Comparison of ENCODE assay signal across 7 cellular contexts in genomic region chr22:49825944-49826602, GRCh38. TPM values are rescaled to one million over a fixed set of nuclear protein-coding genes. Genes with fewer than 3 reads are reported as not detected.
DNase-seq lines count a peak whose midpoint lies in the region; ATAC-seq and TF ChIP-seq lines count a peak whose summit lies in the region.

No MANE protein-coding gene starts in this region.

- ATAC-seq in activated CD8-positive, alpha-beta T cell treated with anti-CD3 and anti-CD28 coated beads, Interleukin-2, amount 10 ng/mL, durations not matched to agents 7 days and 5 days, result peak; percentile 69
- no peak for ATAC-seq in upper lobe of right lung
- ATAC-seq in GM21381 (IDR thresholded peaks at IDR 0.05; ENCODE audit: unreplicated experiment), result no peak

- DNase-seq in Karpas-422 (peak; percentile 71), epithelial cell of esophagus (ENCODE audit: low read depth) (peak; percentile 63), osteoblast (ENCODE audit: insufficient read length, low spot score, missing footprints) (peak; percentile 82), upper lobe of right lung (no peak), hippocampal formation (lab: John Stamatoyannopoulos, UW) (no peak)
- peak; percentile 78 for DNase-seq in activated CD8-positive, alpha-beta T cell treated with anti-CD3 and anti-CD28 coated beads, Interleukin-2, amount 10 ng/mL, durations not matched to agents 7 days and 5 days

- TF ChIP-seq CTCF in epithelial cell of esophagus (IDR thresholded peaks at IDR 0.05; ENCODE audit: insufficient read depth, low read depth, low read length, missing control alignments) (no peak), osteoblast (IDR thresholded peaks at IDR 0.05; ENCODE audit: extremely low read depth, low read depth, low read length) (no peak), upper lobe of right lung (IDR thresholded peaks at IDR 0.05) (no peak)

- no peaks in the 10 kb centered on the region for H3K9me2 ChIP-seq in Karpas-422 (replicated peaks; ENCODE audit: insufficient read depth, low read length)

- H2AFZ ChIP-seq in Karpas-422 (ENCODE audit: low read length) (no peak overlapping the region), osteoblast (ENCODE audit: low read length) (no peak overlapping the region)

- POLR2A ChIA-PET in activated CD8-positive, alpha-beta T cell treated with anti-CD3 and anti-CD28 coated beads, Interleukin-2, amount 10 ng/mL, durations not matched to agents 7 days and 5 days (lab: Charles Lee), result interaction anchor here (0.5 to 5.4 kb wide), 18 partner anchors 10 to 280 kb away, joined by 3 to 50 read pairs (median 4); partner anchors contain the start of genes ALG12 and CRELD2

- H3K27ac ChIP-seq in Karpas-422 (ENCODE audit: low read length) (no peak overlapping the region; the same call in 1 of the 2 replicates), osteoblast (ENCODE audit: low read depth, low read length) (peak overlapping the region; percentile 92), upper lobe of right lung (peak overlapping the region; percentile 88)

- H3K27me3 ChIP-seq in Karpas-422 (ENCODE audit: low read length) (no peaks in the 10 kb centered on the region), osteoblast (ENCODE audit: insufficient read depth, low read length) (no peaks in the 10 kb centered on the region), upper lobe of right lung (no peaks in the 10 kb centered on the region)

- H3K79me2 ChIP-seq in Karpas-422 (ENCODE audit: low read length) (peaks cover 61% of the 10 kb centered on the region), osteoblast (ENCODE audit: insufficient read depth, low read length) (peaks cover 59% of the 10 kb centered on the region)

- H3K27ac Mint-ChIP-seq in activated CD8-positive, alpha-beta T cell treated with anti-CD3 and anti-CD28 coated beads, Interleukin-2, amount 10 ng/mL, durations not matched to agents 7 days and 5 days, result peak overlapping the region; percentile 97

- H4K20me1 ChIP-seq in Karpas-422 (ENCODE audit: insufficient read depth, low read depth, low read length) (peaks cover 45% of the 10 kb centered on the region), osteoblast (ENCODE audit: insufficient read depth, low read length) (peaks cover 52% of the 10 kb centered on the region)

- peaks cover 35% of the 10 kb centered on the region for H3K4me1 ChIP-seq in Karpas-422 (ENCODE audit: low read length)
- H3K4me1 ChIP-seq in osteoblast (ENCODE audit: insufficient read depth, low read length), result peaks cover 17% of the 10 kb centered on the region
- peaks cover 30% of the 10 kb centered on the region for H3K4me1 ChIP-seq in upper lobe of right lung

- H3K4me2 ChIP-seq in Karpas-422 (ENCODE audit: low read depth, low read length, poor library complexity, severe bottlenecking) (peak overlapping the region; percentile 91), osteoblast (ENCODE audit: insufficient read depth, low read length) (peak overlapping the region; percentile 97)

- peaks cover 41% of the 10 kb centered on the region for H3K36me3 Mint-ChIP-seq in activated CD8-positive, alpha-beta T cell treated with anti-CD3 and anti-CD28 coated beads, Interleukin-2, amount 10 ng/mL, durations not matched to agents 7 days and 5 days (ENCODE audit: low read depth)

- no peaks in the 10 kb centered on the region for H3K9me3 Mint-ChIP-seq in activated CD8-positive, alpha-beta T cell treated with anti-CD3 and anti-CD28 coated beads, Interleukin-2, amount 10 ng/mL, durations not matched to agents 7 days and 5 days (ENCODE audit: insufficient read depth)

- no peaks in the 10 kb centered on the region for H3K27me3 Mint-ChIP-seq in activated CD8-positive, alpha-beta T cell treated with anti-CD3 and anti-CD28 coated beads, Interleukin-2, amount 10 ng/mL, durations not matched to agents 7 days and 5 days (ENCODE audit: low read depth)

- peaks cover 25% of the 10 kb centered on the region; the same call in 1 of the 2 replicates for H3K36me3 ChIP-seq in Karpas-422 (ENCODE audit: insufficient read depth, low read length)
- H3K36me3 ChIP-seq in osteoblast (ENCODE audit: insufficient read depth, low read length), result peaks cover 27% of the 10 kb centered on the region
- peaks cover 29% of the 10 kb centered on the region for H3K36me3 ChIP-seq in upper lobe of right lung

- peak overlapping the region; percentile 93 for H3K4me3 Mint-ChIP-seq in activated CD8-positive, alpha-beta T cell treated with anti-CD3 and anti-CD28 coated beads, Interleukin-2, amount 10 ng/mL, durations not matched to agents 7 days and 5 days

- H3K4me3 ChIP-seq in Karpas-422 (ENCODE audit: low read length), result peak overlapping the region; percentile 100
- H3K4me3 ChIP-seq in epithelial cell of esophagus (ENCODE audit: low read length), result peak overlapping the region; percentile 77
- peak overlapping the region; percentile 87 for H3K4me3 ChIP-seq in osteoblast (ENCODE audit: insufficient read depth, low read length)
- peak overlapping the region; percentile 88 for H3K4me3 ChIP-seq in upper lobe of right lung

- no peaks in the 10 kb centered on the region for H3K9me3 ChIP-seq in Karpas-422 (ENCODE audit: low read length)
- no peaks in the 10 kb centered on the region for H3K9me3 ChIP-seq in osteoblast (ENCODE audit: low read depth, low read length)
- no peaks in the 10 kb centered on the region for H3K9me3 ChIP-seq in upper lobe of right lung

- CTCF ChIA-PET in activated CD8-positive, alpha-beta T cell treated with anti-CD3 and anti-CD28 coated beads, Interleukin-2, amount 10 ng/mL, durations not matched to agents 7 days and 5 days (lab: Charles Lee), result interaction anchor here (0.8 to 1.4 kb wide), 6 partner anchors 11 to 141 kb away, joined by 3 to 4 read pairs (median 3); no protein-coding TSS in a partner anchor

- intact Hi-C loops in upper lobe of right lung (cut with DNase I), result loop anchor here (10.0 kb wide), 1 partner anchor 51 kb away; no protein-coding TSS in a partner anchor

- H3K4me1 Mint-ChIP-seq in activated CD8-positive, alpha-beta T cell treated with anti-CD3 and anti-CD28 coated beads, Interleukin-2, amount 10 ng/mL, durations not matched to agents 7 days and 5 days (ENCODE audit: low read depth), result peaks cover 43% of the 10 kb centered on the region

- peak overlapping the region; percentile 99 for H3K9ac ChIP-seq in Karpas-422 (ENCODE audit: low read length)

RNA-seq across cellular contexts. Expression of gene BRD1, which starts 1.6 kb away (rescaled TPM):
- total RNA-seq in Karpas-422 (2014; rRNA removed; shearing (Covaris generic); ENCODE audit: low replicate concordance), result 16.0 and 27.3 TPM in 2 replicates
- 10 to 100 TPM; 43.0 to 44.3 TPM for total RNA-seq in activated CD8-positive, alpha-beta T cell treated with anti-CD3 and anti-CD28 coated beads, Interleukin-2, amount 10 ng/mL, durations not matched to agents 7 days and 5 days
- 23.5 and 25.9 TPM in 2 replicates for total RNA-seq in osteoblast
- 39.0 TPM for total RNA-seq in upper lobe of right lung

RNA-seq across cellular contexts. Expression of gene ZBED4, which starts 27.6 kb away (rescaled TPM):
- 22.9 and 24.6 TPM in 2 replicates for total RNA-seq in Karpas-422 (2014; rRNA removed; shearing (Covaris generic); ENCODE audit: low replicate concordance)
- 10 to 100 TPM; 19.4 to 19.6 TPM for total RNA-seq in activated CD8-positive, alpha-beta T cell treated with anti-CD3 and anti-CD28 coated beads, Interleukin-2, amount 10 ng/mL, durations not matched to agents 7 days and 5 days
- total RNA-seq in osteoblast (8.0 and 8.3 TPM in 2 replicates), upper lobe of right lung (11.8 TPM)

Comparison
In these comparisons a context has a peak if more than half of its experiments do, and no peak if none do; other contexts are left out.
1. DNase-seq: peak in Karpas-422 (single experiment), activated CD8-positive, alpha-beta T cell treated with anti-CD3 and anti-CD28 coated beads, Interleukin-2, amount 10 ng/mL, durations not matched to agents 7 days and 5 days (single experiment), epithelial cell of esophagus (single experiment) and osteoblast (single experiment); none in upper lobe of right lung (single experiment) and hippocampal formation (0 of 2).
2. Peak in every context shown above with its lines, with median percentiles within 50 percentile points of each other: H3K4me3 ChIP-seq.